12 cellular contexts compared by ENCODE assay signal in the genomic region with DNA sequence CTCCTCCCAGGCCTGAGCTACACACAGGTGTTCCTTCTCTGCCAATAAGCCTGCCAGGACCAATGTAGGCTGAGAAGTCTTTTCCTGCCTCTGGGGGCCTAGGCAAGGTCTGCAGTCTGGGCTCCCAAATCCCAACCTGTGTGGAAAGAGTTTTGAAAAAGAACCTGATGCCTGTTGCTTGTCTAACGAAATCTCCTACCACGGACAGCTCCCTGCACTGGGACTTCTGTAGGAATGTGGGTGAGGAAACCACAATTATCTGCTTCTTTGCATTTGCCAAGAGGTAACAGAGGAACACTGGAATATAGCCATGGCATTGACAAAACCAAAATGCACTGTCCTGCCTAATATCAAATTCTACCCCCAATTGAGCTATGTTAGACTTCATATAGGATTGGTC.
DNase-seq lines count a peak whose midpoint lies in the region; ATAC-seq and TF ChIP-seq lines count a peak whose summit lies in the region.
"Had no signal": no experiment of that assay in that cellular context is flagged by ENCODE, and none has a peak within 500 bp of the region (broad histone marks: within the 10 kb centered on the region; RNA-seq: fewer than 3 reads in every experiment).

No MANE protein-coding gene starts in this region.

- H3K4me1 ChIP-seq in GM23338 (ENCODE audit: insufficient read depth), result no peaks in the 10 kb centered on the region
- H3K4me1 ChIP-seq in upper lobe of right lung, result no peaks in the 10 kb centered on the region

- intact Hi-C loops in upper lobe of right lung (cut with DNase I), result no loop called here

- H3K27ac ChIP-seq in GM23338 (ENCODE audit: low read depth), result no peak overlapping the region
- H3K27ac ChIP-seq in upper lobe of right lung, result no peak overlapping the region

- no peaks in the 10 kb centered on the region for H3K9me3 ChIP-seq in upper lobe of right lung

- no peaks in the 10 kb centered on the region for H3K4me1 Mint-ChIP-seq in GM23338

- H3K4me3 Mint-ChIP-seq in GM23338, result no peak overlapping the region
- H3K4me3 Mint-ChIP-seq: activated CD4-positive, alpha-beta memory T cell treated with anti-CD3 and anti-CD28 coated beads for 36 hours had no signal

- H3K79me2 ChIP-seq in GM23338 (replicated peaks; ENCODE audit: insufficient read depth), result no peaks in the 10 kb centered on the region

- peaks cover 1% of the 10 kb centered on the region for H3K27me3 Mint-ChIP-seq in GM23338 (ENCODE audit: insufficient read depth, low read depth, poor library complexity)
- H3K27me3 Mint-ChIP-seq: activated CD4-positive, alpha-beta memory T cell treated with anti-CD3 and anti-CD28 coated beads for 36 hours had no signal

- H3K27me3 ChIP-seq in GM23338 (ENCODE audit: insufficient read depth) (no peaks in the 10 kb centered on the region), upper lobe of right lung (no peaks in the 10 kb centered on the region)

- H4K20me1 ChIP-seq in GM23338 (replicated peaks; ENCODE audit: insufficient read depth), result no peaks in the 10 kb centered on the region

- H2AFZ ChIP-seq in GM23338, result no peak overlapping the region

- ATAC-seq in GM23338 (no peak), upper lobe of right lung (no peak)

- H3K9me3 Mint-ChIP-seq in GM23338, result peaks cover 100% of the 10 kb centered on the region
- H3K9me3 Mint-ChIP-seq: activated CD4-positive, alpha-beta memory T cell treated with anti-CD3 and anti-CD28 coated beads for 36 hours had no signal

- peaks cover 40% of the 10 kb centered on the region for H3K36me3 Mint-ChIP-seq in GM23338 (ENCODE audit: low read depth)
- H3K36me3 Mint-ChIP-seq: activated CD4-positive, alpha-beta memory T cell treated with anti-CD3 and anti-CD28 coated beads for 36 hours had no signal

- H3K36me3 ChIP-seq in GM23338 (ENCODE audit: insufficient read depth), result no peaks in the 10 kb centered on the region
- no peaks in the 10 kb centered on the region for H3K36me3 ChIP-seq in upper lobe of right lung

- no peak overlapping the region for H3K27ac Mint-ChIP-seq in GM23338
- H3K27ac Mint-ChIP-seq: activated CD4-positive, alpha-beta memory T cell treated with anti-CD3 and anti-CD28 coated beads for 36 hours had no signal

- DNase-seq in GM23338 (ENCODE audit: low spot score), result peak; percentile 73
- peak; percentile 81 for DNase-seq in RPMI7951 (ENCODE audit: low read depth)
- DNase-seq in fibroblast of mammary gland (ENCODE audit: low read depth), result peak; percentile 65
- DNase-seq in renal cortical epithelial cell (ENCODE audit: low read depth), result peak; percentile 57
- DNase-seq in GM19238 (ENCODE audit: insufficient read length, low spot score), result no peak
- no peak for DNase-seq in OCI-M2 (lab: John Stamatoyannopoulos, UW; ENCODE audit: unreplicated experiment)
- DNase-seq in superior temporal gyrus (ENCODE audit: extremely low spot score), result no peak
- no peak for DNase-seq in upper lobe of right lung
- DNase-seq: activated CD4-positive, alpha-beta memory T cell treated with anti-CD3 and anti-CD28 coated beads for 36 hours; midbrain; NCI-H2171; Right ventricle myocardium superior had no signal

- H3K4me3 ChIP-seq in GM23338 (no peak overlapping the region), fibroblast of mammary gland (ENCODE audit: control insufficient read depth, low read depth, low read length) (no peak overlapping the region), upper lobe of right lung (no peak overlapping the region)

- H3K4me2 ChIP-seq in GM23338, result no peak overlapping the region

- H3F3A ChIP-seq in GM23338 (replicated peaks; ENCODE audit: low read depth), result no peaks in the 10 kb centered on the region

- H3K9me2 ChIP-seq in GM23338 (ENCODE audit: insufficient read depth), result no peaks in the 10 kb centered on the region

- no peak for TF ChIP-seq CTCF in GM23338 (conservative IDR thresholded peaks at IDR 0.05; ENCODE audit: low read depth in 2 of 2)
- TF ChIP-seq CTCF in fibroblast of mammary gland (conservative IDR thresholded peaks at IDR 0.05; ENCODE audit: control insufficient read depth, insufficient read depth, low read depth, low read length), result no peak
- no peak for TF ChIP-seq CTCF in upper lobe of right lung (IDR thresholded peaks at IDR 0.05)

TF ChIP-seq in GM23338, 12 proteins besides CTCF, POLR2A, EP300 and RAD21:
- TF ChIP-seq, protein P1, sequence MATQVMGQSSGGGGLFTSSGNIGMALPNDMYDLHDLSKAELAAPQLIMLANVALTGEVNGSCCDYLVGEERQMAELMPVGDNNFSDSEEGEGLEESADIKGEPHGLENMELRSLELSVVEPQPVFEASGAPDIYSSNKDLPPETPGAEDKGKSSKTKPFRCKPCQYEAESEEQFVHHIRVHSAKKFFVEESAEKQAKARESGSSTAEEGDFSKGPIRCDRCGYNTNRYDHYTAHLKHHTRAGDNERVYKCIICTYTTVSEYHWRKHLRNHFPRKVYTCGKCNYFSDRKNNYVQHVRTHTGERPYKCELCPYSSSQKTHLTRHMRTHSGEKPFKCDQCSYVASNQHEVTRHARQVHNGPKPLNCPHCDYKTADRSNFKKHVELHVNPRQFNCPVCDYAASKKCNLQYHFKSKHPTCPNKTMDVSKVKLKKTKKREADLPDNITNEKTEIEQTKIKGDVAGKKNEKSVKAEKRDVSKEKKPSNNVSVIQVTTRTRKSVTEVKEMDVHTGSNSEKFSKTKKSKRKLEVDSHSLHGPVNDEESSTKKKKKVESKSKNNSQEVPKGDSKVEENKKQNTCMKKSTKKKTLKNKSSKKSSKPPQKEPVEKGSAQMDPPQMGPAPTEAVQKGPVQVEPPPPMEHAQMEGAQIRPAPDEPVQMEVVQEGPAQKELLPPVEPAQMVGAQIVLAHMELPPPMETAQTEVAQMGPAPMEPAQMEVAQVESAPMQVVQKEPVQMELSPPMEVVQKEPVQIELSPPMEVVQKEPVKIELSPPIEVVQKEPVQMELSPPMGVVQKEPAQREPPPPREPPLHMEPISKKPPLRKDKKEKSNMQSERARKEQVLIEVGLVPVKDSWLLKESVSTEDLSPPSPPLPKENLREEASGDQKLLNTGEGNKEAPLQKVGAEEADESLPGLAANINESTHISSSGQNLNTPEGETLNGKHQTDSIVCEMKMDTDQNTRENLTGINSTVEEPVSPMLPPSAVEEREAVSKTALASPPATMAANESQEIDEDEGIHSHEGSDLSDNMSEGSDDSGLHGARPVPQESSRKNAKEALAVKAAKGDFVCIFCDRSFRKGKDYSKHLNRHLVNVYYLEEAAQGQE (IDR thresholded peaks at IDR 0.05; ENCODE audit: unreplicated experiment), result peak; percentile 80
- TF ChIP-seq, protein P2, sequence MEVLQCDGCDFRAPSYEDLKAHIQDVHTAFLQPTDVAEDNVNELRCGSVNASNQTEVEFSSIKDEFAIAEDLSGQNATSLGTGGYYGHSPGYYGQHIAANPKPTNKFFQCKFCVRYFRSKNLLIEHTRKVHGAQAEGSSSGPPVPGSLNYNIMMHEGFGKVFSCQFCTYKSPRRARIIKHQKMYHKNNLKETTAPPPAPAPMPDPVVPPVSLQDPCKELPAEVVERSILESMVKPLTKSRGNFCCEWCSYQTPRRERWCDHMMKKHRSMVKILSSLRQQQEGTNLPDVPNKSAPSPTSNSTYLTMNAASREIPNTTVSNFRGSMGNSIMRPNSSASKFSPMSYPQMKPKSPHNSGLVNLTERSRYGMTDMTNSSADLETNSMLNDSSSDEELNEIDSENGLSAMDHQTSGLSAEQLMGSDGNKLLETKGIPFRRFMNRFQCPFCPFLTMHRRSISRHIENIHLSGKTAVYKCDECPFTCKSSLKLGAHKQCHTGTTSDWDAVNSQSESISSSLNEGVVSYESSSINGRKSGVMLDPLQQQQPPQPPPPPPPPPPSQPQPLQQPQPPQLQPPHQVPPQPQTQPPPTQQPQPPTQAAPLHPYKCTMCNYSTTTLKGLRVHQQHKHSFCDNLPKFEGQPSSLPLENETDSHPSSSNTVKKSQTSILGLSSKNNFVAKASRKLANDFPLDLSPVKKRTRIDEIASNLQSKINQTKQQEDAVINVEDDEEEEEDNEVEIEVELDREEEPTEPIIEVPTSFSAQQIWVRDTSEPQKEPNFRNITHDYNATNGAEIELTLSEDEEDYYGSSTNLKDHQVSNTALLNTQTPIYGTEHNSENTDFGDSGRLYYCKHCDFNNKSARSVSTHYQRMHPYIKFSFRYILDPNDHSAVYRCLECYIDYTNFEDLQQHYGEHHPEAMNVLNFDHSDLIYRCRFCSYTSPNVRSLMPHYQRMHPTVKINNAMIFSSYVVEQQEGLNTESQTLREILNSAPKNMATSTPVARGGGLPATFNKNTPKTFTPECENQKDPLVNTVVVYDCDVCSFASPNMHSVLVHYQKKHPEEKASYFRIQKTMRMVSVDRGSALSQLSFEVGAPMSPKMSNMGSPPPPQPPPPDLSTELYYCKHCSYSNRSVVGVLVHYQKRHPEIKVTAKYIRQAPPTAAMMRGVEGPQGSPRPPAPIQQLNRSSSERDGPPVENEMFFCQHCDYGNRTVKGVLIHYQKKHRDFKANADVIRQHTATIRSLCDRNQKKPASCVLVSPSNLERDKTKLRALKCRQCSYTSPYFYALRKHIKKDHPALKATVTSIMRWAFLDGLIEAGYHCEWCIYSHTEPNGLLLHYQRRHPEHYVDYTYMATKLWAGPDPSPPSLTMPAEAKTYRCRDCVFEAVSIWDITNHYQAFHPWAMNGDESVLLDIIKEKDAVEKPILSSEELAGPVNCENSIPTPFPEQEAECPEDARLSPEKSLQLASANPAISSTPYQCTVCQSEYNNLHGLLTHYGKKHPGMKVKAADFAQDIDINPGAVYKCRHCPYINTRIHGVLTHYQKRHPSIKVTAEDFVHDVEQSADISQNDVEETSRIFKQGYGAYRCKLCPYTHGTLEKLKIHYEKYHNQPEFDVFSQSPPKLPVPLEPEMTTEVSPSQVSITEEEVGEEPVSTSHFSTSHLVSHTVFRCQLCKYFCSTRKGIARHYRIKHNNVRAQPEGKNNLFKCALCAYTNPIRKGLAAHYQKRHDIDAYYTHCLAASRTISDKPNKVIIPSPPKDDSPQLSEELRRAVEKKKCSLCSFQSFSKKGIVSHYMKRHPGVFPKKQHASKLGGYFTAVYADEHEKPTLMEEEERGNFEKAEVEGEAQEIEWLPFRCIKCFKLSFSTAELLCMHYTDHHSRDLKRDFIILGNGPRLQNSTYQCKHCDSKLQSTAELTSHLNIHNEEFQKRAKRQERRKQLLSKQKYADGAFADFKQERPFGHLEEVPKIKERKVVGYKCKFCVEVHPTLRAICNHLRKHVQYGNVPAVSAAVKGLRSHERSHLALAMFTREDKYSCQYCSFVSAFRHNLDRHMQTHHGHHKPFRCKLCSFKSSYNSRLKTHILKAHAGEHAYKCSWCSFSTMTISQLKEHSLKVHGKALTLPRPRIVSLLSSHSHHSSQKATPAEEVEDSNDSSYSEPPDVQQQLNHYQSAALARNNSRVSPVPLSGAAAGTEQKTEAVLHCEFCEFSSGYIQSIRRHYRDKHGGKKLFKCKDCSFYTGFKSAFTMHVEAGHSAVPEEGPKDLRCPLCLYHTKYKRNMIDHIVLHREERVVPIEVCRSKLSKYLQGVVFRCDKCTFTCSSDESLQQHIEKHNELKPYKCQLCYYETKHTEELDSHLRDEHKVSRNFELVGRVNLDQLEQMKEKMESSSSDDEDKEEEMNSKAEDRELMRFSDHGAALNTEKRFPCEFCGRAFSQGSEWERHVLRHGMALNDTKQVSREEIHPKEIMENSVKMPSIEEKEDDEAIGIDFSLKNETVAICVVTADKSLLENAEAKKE (CRISPR knock-in tag; IDR thresholded peaks at IDR 0.05), result no peak
- no peak for TF ChIP-seq ZNF114 (CRISPR knock-in tag; IDR thresholded peaks at IDR 0.05)

Comparison
In these comparisons a context has a peak if more than half of its experiments do, and no peak if none do; other contexts are left out.
1. DNase-seq: peak in GM23338 (single experiment), RPMI7951 (single experiment), fibroblast of mammary gland (single experiment) and renal cortical epithelial cell (single experiment); none in GM19238 (single experiment), OCI-M2 (single experiment), superior temporal gyrus (single experiment) and upper lobe of right lung (single experiment).